Comparison of ENCODE assay signal across 16 cellular contexts in genomic region chr16:8505327-8505991, GRCh38.
A peak's percentile ranks its signal among the peaks of the same experiment; 100 is the strongest.
DNase-seq lines count a peak whose midpoint lies in the region; TF ChIP-seq lines count a peak whose summit lies in the region.
"Had no signal": no experiment of that assay in that cellular context is flagged by ENCODE, and none has a peak within 500 bp of the region (broad histone marks: within the 10 kb centered on the region; RNA-seq: fewer than 3 reads in every experiment).

No MANE protein-coding gene starts in this region.

- H3K18ac ChIP-seq in mesendoderm (ENCODE audit: low read length), result no peak overlapping the region

- H2BK120ac ChIP-seq in mesendoderm (ENCODE audit: low read depth, low read length), result no peak overlapping the region

- no peaks in the 10 kb centered on the region for H3K79me2 ChIP-seq in mesendoderm (ENCODE audit: control insufficient read depth, insufficient read depth, low read length)

- H3K79me1 ChIP-seq in mesendoderm (ENCODE audit: low read length), result no peaks in the 10 kb centered on the region

- no peak overlapping the region for H3K27ac ChIP-seq in RWPE1
- H3K27ac ChIP-seq in mesendoderm (ENCODE audit: low read depth, low read length), result no peak overlapping the region
- H3K27ac ChIP-seq: SJCRH30 had no signal

- H3K4me2 ChIP-seq in mesendoderm (ENCODE audit: low read length), result no peak overlapping the region

- no peak for TF ChIP-seq CTCF in RWPE1 (conservative IDR thresholded peaks at IDR 0.05; ENCODE audit: low read depth)

- POLR2A ChIA-PET in RWPE1 (lab: Yijun Ruan, JAX; ENCODE audit: low non-redundant PET), result no interaction called here

- no peak overlapping the region for H3K23ac ChIP-seq in mesendoderm (ENCODE audit: low read length)

- H3K36me3 ChIP-seq in mesendoderm (ENCODE audit: control insufficient read depth, insufficient read depth, low read length), result no peaks in the 10 kb centered on the region
- H3K36me3 ChIP-seq: SJCRH30 had no signal

- no peak overlapping the region for H2BK5ac ChIP-seq in mesendoderm (ENCODE audit: low read length)

- no peak overlapping the region for H3K4me3 ChIP-seq in mesendoderm (ENCODE audit: low read length)
- H3K4me3 ChIP-seq: SJCRH30 had no signal

- H3K4ac ChIP-seq in mesendoderm (ENCODE audit: low read depth, low read length), result no peak overlapping the region

- H2AK5ac ChIP-seq in mesendoderm (ENCODE audit: low read length), result no peak overlapping the region

- H3K4me1 ChIP-seq in mesendoderm (ENCODE audit: control insufficient read depth, low read depth, low read length), result peaks cover 4% of the 10 kb centered on the region
- H3K4me1 ChIP-seq: SJCRH30 had no signal

- H3K27me3 ChIP-seq in mesendoderm (ENCODE audit: insufficient read depth, low read length, poor library complexity), result peaks cover 7% of the 10 kb centered on the region
- H3K27me3 ChIP-seq: SJCRH30 had no signal

- no peak overlapping the region for H4K8ac ChIP-seq in mesendoderm (ENCODE audit: low read depth, low read length)

- no peak overlapping the region for H2BK15ac ChIP-seq in mesendoderm (replicated peaks; ENCODE audit: low read depth)

- CTCF ChIA-PET in RWPE1 (lab: Yijun Ruan, JAX), result no interaction called here

- no peak overlapping the region for H3K9ac ChIP-seq in mesendoderm (ENCODE audit: low read length)

- no CpG with 5 or more reads among the region's 7 CpGs for WGBS in mesendoderm (ENCODE audit: extremely low coverage, insufficient coverage, low lambda C conversion rate)

- no peak overlapping the region for H3K56ac ChIP-seq in mesendoderm (ENCODE audit: low read length)

- H4K5ac ChIP-seq in mesendoderm (ENCODE audit: low read length), result no peak overlapping the region

- peak; percentile 70 for DNase-seq in DMS53 (lab: John Stamatoyannopoulos, UW)
- DNase-seq in NCI-H1105 (lab: John Stamatoyannopoulos, UW), result peak; percentile 15
- DNase-seq in RWPE1 (ENCODE audit: low spot score), result peak; percentile 19
- DNase-seq in mesendoderm, result peak; percentile 43
- DNase-seq in glomerular visceral epithelial cell (ENCODE audit: extremely low spot score), result no peak
- DNase-seq in NCI-H446 treated with DMSO at 0.1 percent for 48 hours (lab: John Stamatoyannopoulos, UW), result no peak
- DNase-seq in activated naive CD4-positive, alpha-beta T cell (lab: John Stamatoyannopoulos, UW), result no peak
- no peak for DNase-seq in NCI-H187 treated with DMSO at 0.1 percent for 48 hours (lab: John Stamatoyannopoulos, UW)
- DNase-seq: activated CD4-positive, CD25-positive, alpha-beta regulatory T cell treated with anti-CD3 and anti-CD28 coated beads, Interleukin-2, amount 50 U/mL, for 72 hours; amniotic stem cell; CD4-positive, alpha-beta memory T cell; NCI-H1048; NCI-H226; nucleus accumbens; SJCRH30; stimulated activated CD4-positive, alpha-beta T cell treated with anti-CD3 and anti-CD28 coated beads, Interleukin-2, amount 100 ng/mL, for 24 hours had no signal

Comparison
In these comparisons a context has a peak if more than half of its experiments do, and no peak if none do; other contexts are left out.
1. DNase-seq: peak in DMS53 (single experiment), NCI-H1105 (single experiment), RWPE1 (single experiment) and mesendoderm (single experiment); none in glomerular visceral epithelial cell (single experiment), NCI-H446 treated with DMSO at 0.1 percent for 48 hours (single experiment), activated naive CD4-positive, alpha-beta T cell (0 of 4) and NCI-H187 treated with DMSO at 0.1 percent for 48 hours (single experiment).